22 cellular contexts compared by ENCODE assay signal in the genomic region with DNA sequence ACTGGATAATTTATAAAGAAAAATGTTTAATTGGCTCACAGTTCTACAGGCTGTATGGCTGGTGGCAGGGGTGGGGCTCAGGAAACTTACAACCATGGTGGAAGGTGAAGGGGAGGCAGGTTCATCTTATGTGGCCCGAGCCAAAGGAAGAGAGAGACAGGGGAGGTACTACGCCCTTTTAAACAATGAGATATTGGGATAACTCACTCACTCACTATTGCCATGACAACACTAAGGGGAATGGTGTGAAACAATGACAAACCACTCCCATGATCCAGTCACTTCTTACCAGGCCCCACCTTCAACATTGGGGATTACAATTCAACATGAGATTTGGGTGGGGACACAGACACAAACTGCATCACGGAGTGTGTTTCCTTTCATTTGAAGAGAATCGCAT.
"Had no signal": no experiment of that assay in that cellular context is flagged by ENCODE, and none has a peak within 500 bp of the region (broad histone marks: within the 10 kb centered on the region; RNA-seq: fewer than 3 reads in every experiment).

No MANE protein-coding gene starts in this region.

- DNase-seq: colonic mucosa; dermis blood vessel endothelial cell; effector memory CD4-positive, alpha-beta T cell; erythroblast; foreskin fibroblast; gastrocnemius medialis; mucosa of descending colon; naive B cell; stimulated activated CD4-positive, alpha-beta T cell treated with anti-CD3 and anti-CD28 coated beads, Interleukin-12 subunit alpha, Interleukin-12 subunit beta, amount 100 ng/mL, for 4 hours; stimulated activated CD4-positive, alpha-beta T cell treated with anti-CD3 and anti-CD28 coated beads, Interleukin-1b, Interleukin-23, amount 100 ng/mL, for 48 hours; stimulated activated CD4-positive, alpha-beta T cell treated with anti-CD3 and anti-CD28 coated beads, Interleukin-4, amount 100 ng/mL, for 1 hour; stimulated activated CD8-positive, alpha-beta memory T cell treated with anti-CD3 and anti-CD28 coated beads, Interleukin-4, amount 100 ng/mL, for 48 hours; stimulated activated naive CD4-positive, alpha-beta T cell treated with Interleukin-2 at 50 U/mL for 16 hours; stomach; tibial artery; upper lobe of left lung had no signal

- H3K27ac Mint-ChIP-seq: memory B cell, mesothelial cell of epicardium, neural progenitor cell had no signal

- H3K36me3 Mint-ChIP-seq: memory B cell; mesothelial cell of epicardium; naive B cell; natural killer cell treated with Interleukin-12 subunit alpha and Interleukin-12 subunit beta and Interleukin-15 and Interleukin-18, amount 100 ng/mL, for 72 hours; neural progenitor cell had no signal

- H3K27me3 Mint-ChIP-seq: memory B cell had no signal

- H3K4me3 Mint-ChIP-seq: memory B cell; mesothelial cell of epicardium; naive B cell; natural killer cell treated with Interleukin-12 subunit alpha and Interleukin-12 subunit beta and Interleukin-15 and Interleukin-18, amount 100 ng/mL, for 72 hours; neural progenitor cell had no signal

- ATAC-seq: gastrocnemius medialis; left lobe of liver; mucosa of descending colon; natural killer cell treated with Interleukin-12 subunit alpha and Interleukin-12 subunit beta and Interleukin-15 and Interleukin-18, amount 100 ng/mL, for 72 hours; sciatic nerve had no signal

- H3K9me3 Mint-ChIP-seq: neural progenitor cell had no signal
